In the genomic region with DNA sequence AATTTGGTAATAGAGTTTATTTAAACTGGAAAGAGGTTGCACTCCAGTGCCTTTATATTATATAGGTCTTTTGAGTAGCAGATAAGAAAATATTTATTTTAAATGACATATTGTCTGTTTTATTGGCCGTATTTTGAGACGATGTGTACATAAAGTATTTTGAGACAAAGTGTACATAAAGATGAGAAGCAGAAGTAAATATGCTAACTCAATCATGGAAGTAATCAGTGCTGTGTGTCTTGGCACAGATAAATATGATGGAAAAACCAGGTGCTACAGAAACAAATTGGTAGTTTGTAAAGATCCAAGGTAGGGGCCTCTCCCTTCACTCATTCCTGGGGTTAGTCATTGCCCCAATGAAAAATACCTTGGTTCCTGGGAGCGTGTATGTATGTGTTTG, we compare ENCODE assay signal across 29 cellular contexts.
DNase-seq lines count a peak whose midpoint lies in the region; ATAC-seq lines count a peak whose summit lies in the region.
"Had no signal": no experiment of that assay in that cellular context is flagged by ENCODE, and none has a peak within 500 bp of the region (broad histone marks: within the 10 kb centered on the region; RNA-seq: fewer than 3 reads in every experiment).

No MANE protein-coding gene starts in this region.

- no peaks in the 10 kb centered on the region for H3K36me3 ChIP-seq in endocrine pancreas (ENCODE audit: control insufficient read depth, insufficient read depth, low read length)
- H3K36me3 ChIP-seq: esophagus squamous epithelium, pancreas, stomach, thyroid gland had no signal

- DNase-seq in NCI-H1092 (lab: John Stamatoyannopoulos, UW) (peak; percentile 95), NCI-H1930 (lab: John Stamatoyannopoulos, UW) (peak; percentile 92 to 96), NCI-H510A (lab: John Stamatoyannopoulos, UW) (peak; percentile 80)
- no peak for DNase-seq in activated CD4-positive, alpha-beta T cell treated with anti-CD3 and anti-CD28 coated beads for 48 hours
- DNase-seq: activated CD4-positive, alpha-beta T cell treated with anti-CD3 and anti-CD28 coated beads for 36 hours; activated CD8-positive, alpha-beta memory T cell treated with anti-CD3 and anti-CD28 coated beads for 24 hours; activated effector memory CD4-positive, alpha-beta T cell treated with Interleukin-2 at 50 U/mL for 16 hours; activated naive CD8-positive, alpha-beta T cell treated with anti-CD3 and anti-CD28 coated beads, Interleukin-2, amount 50 U/mL, for 24 hours; Calu3; central memory CD4-positive, alpha-beta T cell; esophagus squamous epithelium; foreskin melanocyte; HFFc6; hypothalamus; immature natural killer cell; NCI-H82; pancreas; retina; small intestine; stimulated activated CD4-positive, alpha-beta T cell treated with anti-CD3 and anti-CD28 coated beads, Interleukin-1b, Interleukin-23, amount 100 ng/mL, for 48 hours; stimulated activated CD8-positive, alpha-beta memory T cell treated with anti-CD3 and anti-CD28 coated beads, Interleukin-4, amount 100 ng/mL, for 48 hours; stomach; thyroid gland had no signal

- ATAC-seq in HG02798 (IDR thresholded peaks at IDR 0.05; ENCODE audit: poor library complexity, unreplicated experiment) = no peak
- ATAC-seq in HG02970 (IDR thresholded peaks at IDR 0.05; ENCODE audit: low FRiP score, unreplicated experiment) = no peak
- no peak for ATAC-seq in HG03354 (IDR thresholded peaks at IDR 0.05; ENCODE audit: poor library complexity, severe bottlenecking, unreplicated experiment)
- ATAC-seq: activated CD4-positive, alpha-beta T cell treated with anti-CD3 and anti-CD28 coated beads for 36 hours; activated naive CD8-positive, alpha-beta T cell treated with anti-CD3 and anti-CD28 coated beads, Interleukin-2, amount 50 U/mL, for 24 hours; GM23338 had no signal

- no peaks in the 10 kb centered on the region for H3K27me3 ChIP-seq in endocrine pancreas (ENCODE audit: control insufficient read depth, insufficient read depth, low read length)
- H3K27me3 ChIP-seq: esophagus squamous epithelium, pancreas, stomach, thyroid gland had no signal

- no peaks in the 10 kb centered on the region for H3K9me3 ChIP-seq in endocrine pancreas (ENCODE audit: control insufficient read depth, low read length)
- H3K9me3 ChIP-seq: esophagus squamous epithelium, pancreas, stomach, thyroid gland had no signal

- no peak overlapping the region for H3K9ac ChIP-seq in endocrine pancreas (ENCODE audit: control insufficient read depth, insufficient read depth, low read length)

- H3K4me1 ChIP-seq in endocrine pancreas (ENCODE audit: control insufficient read depth, insufficient read depth, low read length) = peaks cover 32% of the 10 kb centered on the region
- H3K4me1 ChIP-seq: esophagus squamous epithelium, pancreas, stomach, thyroid gland had no signal

- H3K4me3 ChIP-seq in endocrine pancreas (ENCODE audit: control insufficient read depth, insufficient read depth, low read length) = peak overlapping the region; percentile 45
- H3K4me3 ChIP-seq: esophagus squamous epithelium, GM23338, pancreas, SK-N-MC, stomach, thyroid gland had no signal
